In genomic region chr10:121235692-121236091, GRCh38 we compare ENCODE assay signal across 23 cellular contexts.
"Had no signal": no experiment of that assay in that cellular context is flagged by ENCODE, and none has a peak within 500 bp of the region (broad histone marks: within the 10 kb centered on the region; RNA-seq: fewer than 3 reads in every experiment).

No MANE protein-coding gene starts in this region.

- H3K4me2 ChIP-seq: neural progenitor cell, smooth muscle cell had no signal

- H3K4me3 ChIP-seq: left lung, lower lobe of right lung, neural progenitor cell, pancreas, prostate gland, sigmoid colon, smooth muscle cell, tibial nerve, upper lobe of left lung had no signal

- H3K4me1 ChIP-seq: left lung, lower lobe of right lung, pancreas, prostate gland, tibial nerve, upper lobe of left lung had no signal

- H3K27me3 ChIP-seq: left lung, neural progenitor cell, pancreas, sigmoid colon, tibial nerve, upper lobe of left lung had no signal

- DNase-seq: head of caudate nucleus; hippocampal formation; kidney glomerular epithelial cell; left cardiac atrium; left lung; lower lobe of right lung; mammary epithelial cell; mesenchymal stem cell; naive thymus-derived CD8-positive, alpha-beta T cell; pancreas; posterior cingulate gyrus; retina; right cardiac atrium; sigmoid colon; stimulated activated CD4-positive, alpha-beta T cell treated with anti-CD3 and anti-CD28 coated beads, Interleukin-1b, Interleukin-23, amount 100 ng/mL, for 48 hours; stimulated activated CD4-positive, alpha-beta T cell treated with anti-CD3 and anti-CD28 coated beads, Interleukin-4, amount 100 ng/mL, for 1 hour; stimulated activated naive B cell treated with anti-CD40 and anti-IgM and Interleukin-4, amounts not matched to agents 10 μg/mL and 1 μg/mL and 100 μg/mL, for 72 hours; stimulated activated naive CD8-positive, alpha-beta T cell treated with anti-CD3 and anti-CD28 coated beads, Interleukin-15, Interleukin-2, amounts not matched to agents 100 U/mL and 50 U/mL, for 24 hours; upper lobe of left lung had no signal

- H3K27ac ChIP-seq: left lung, lower lobe of right lung, neural progenitor cell, pancreas, prostate gland, sigmoid colon, tibial nerve, upper lobe of left lung had no signal

- H3K9ac ChIP-seq: neural progenitor cell had no signal

- H3K9me3 ChIP-seq: pancreas, prostate gland had no signal

- ATAC-seq: left cardiac atrium; left lung; lower lobe of right lung; naive thymus-derived CD8-positive, alpha-beta T cell; pancreas; right cardiac atrium; stimulated activated naive B cell treated with anti-CD40 and anti-IgM and Interleukin-4, amounts not matched to agents 10 μg/mL and 1 μg/mL and 100 μg/mL, for 72 hours; stimulated activated naive CD8-positive, alpha-beta T cell treated with anti-CD3 and anti-CD28 coated beads, Interleukin-15, Interleukin-2, amounts not matched to agents 100 U/mL and 50 U/mL, for 24 hours had no signal

- H2AFZ ChIP-seq: neural progenitor cell had no signal

- H3K36me3 ChIP-seq: left lung, lower lobe of right lung, neural progenitor cell, pancreas, prostate gland, sigmoid colon, tibial nerve, upper lobe of left lung had no signal
